Comparison of ENCODE assay signal across 20 cellular contexts in the genomic region with DNA sequence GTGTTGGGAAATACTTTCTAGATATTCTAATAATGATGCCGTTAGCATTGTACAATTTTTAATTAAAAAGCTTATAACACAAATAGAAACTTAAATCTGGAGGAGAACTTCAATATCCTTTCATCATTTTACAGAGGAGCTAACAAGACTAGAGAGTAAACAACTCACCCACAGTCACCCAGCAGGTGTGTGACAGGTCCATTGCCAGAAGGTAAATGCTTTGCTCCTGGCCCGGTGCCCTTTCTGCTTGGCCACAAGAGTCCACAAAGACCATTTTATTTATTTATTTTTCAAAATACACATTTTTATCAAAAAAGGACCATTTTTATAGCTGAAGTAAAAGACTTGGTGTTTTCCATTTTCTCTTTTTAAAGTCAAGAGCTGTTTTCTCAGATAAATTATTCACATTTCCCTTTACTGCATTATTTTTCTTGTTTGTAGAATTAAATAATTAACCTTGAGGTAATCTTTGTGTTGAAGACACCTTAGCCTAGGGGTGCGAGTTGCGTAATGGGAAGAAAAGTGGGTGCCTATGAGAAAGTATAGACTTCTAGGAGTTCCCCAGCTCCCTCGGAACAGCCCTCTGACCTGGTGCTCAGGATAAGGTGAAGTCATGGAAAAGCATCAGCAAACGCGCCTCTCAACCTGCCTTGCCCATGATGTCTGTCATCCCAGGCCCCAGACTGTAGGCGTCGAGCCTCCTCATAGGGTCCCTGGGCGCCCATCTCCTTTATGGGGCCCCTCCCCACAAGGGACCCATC. TPM values are rescaled to one million over a fixed set of nuclear protein-coding genes. Genes with fewer than 3 reads are reported as not detected.
DNase-seq lines count a peak whose midpoint lies in the region; ATAC-seq, FAIRE-seq and TF ChIP-seq lines count a peak whose summit lies in the region.
"Had no signal": no experiment of that assay in that cellular context is flagged by ENCODE, and none has a peak within 500 bp of the region (broad histone marks: within the 10 kb centered on the region; RNA-seq: fewer than 3 reads in every experiment).

No MANE protein-coding gene starts in this region.

- peaks cover 9% of the 10 kb centered on the region for H3K36me3 Mint-ChIP-seq in T-helper 17 cell (ENCODE audit: low read depth)
- peaks cover 8% of the 10 kb centered on the region for H3K36me3 Mint-ChIP-seq in T-helper 2 cell treated with Interferon-gamma antibody and Interleukin-4, amounts not matched to agents 5 μg/mL and 100 μg/mL, for 36 hours (ENCODE audit: low read depth)
- peaks cover 14% of the 10 kb centered on the region for H3K36me3 Mint-ChIP-seq in activated CD8-positive, alpha-beta T cell treated with anti-CD3 and anti-CD28 coated beads for 36 hours (ENCODE audit: low read depth)
- H3K36me3 Mint-ChIP-seq: stimulated activated effector memory CD8-positive, alpha-beta T cell treated with anti-CD3 and anti-CD28 coated beads, Interleukin-12 subunit alpha, Interleukin-12 subunit beta, amount 100 ng/mL, for 72 hours had no signal

- H3K9ac ChIP-seq in HepG2 (ENCODE audit: insufficient read depth, low read depth, low read length), result no peak overlapping the region
- H3K9ac ChIP-seq: BLaER1, parathyroid adenoma had no signal

- H3K4me2 ChIP-seq in HepG2 (ENCODE audit: low read depth, low read length), result no peak overlapping the region
- H3K4me2 ChIP-seq: BLaER1 had no signal

- CTCF ChIA-PET in HepG2 (lab: Yijun Ruan, JAX; ENCODE audit: low intra/inter-chr PET ratio, low total read pairs), result no interaction called here
- CTCF ChIA-PET in activated CD8-positive, alpha-beta T cell treated with anti-CD3 and anti-CD28 coated beads for 36 hours (lab: Charles Lee), result interaction anchor here (0.9 to 2.0 kb wide), 2 partner anchors 10 to 35 kb away, joined by 3 to 10 read pairs; no protein-coding TSS in a partner anchor

- H4K20me1 ChIP-seq in HepG2 (ENCODE audit: insufficient read depth, low read length), result no peaks in the 10 kb centered on the region
- H4K20me1 ChIP-seq: BLaER1 had no signal

- TF ChIP-seq POLR2A in right lobe of liver (IDR thresholded peaks at IDR 0.05), result no peak
- TF ChIP-seq POLR2A in HepG2 (IDR thresholded peaks at IDR 0.05; ENCODE audit: insufficient read depth in 1 of 2, low read depth in 2 of 2, low read length in 2 of 2), result no peak
- no peak for TF ChIP-seq POLR2A in transverse colon (IDR thresholded peaks at IDR 0.05)

- 64% methylated on average over 6 of the region's 10 CpGs for WGBS in right lobe of liver (ENCODE audit: insufficient coverage, low coverage, low lambda C conversion rate, missing lambda C conversion rate)
- 14% methylated on average over 10 of the region's 10 CpGs for WGBS in HepG2 (ENCODE audit: low lambda C conversion rate)
- 71 to 86% methylated on average over 7 to 10 of the region's 10 CpGs for WGBS in transverse colon (ENCODE audit: low coverage in 1 of 2), 2 donors
- WGBS in psoas muscle, 3 donors, result 89 to 90% (median 90%) methylated on average over 10 of the region's 10 CpGs

- H3K4me1 ChIP-seq in right lobe of liver (no peaks in the 10 kb centered on the region), HepG2 (ENCODE audit: insufficient read depth, low read length) (no peaks in the 10 kb centered on the region), transverse colon (no peaks in the 10 kb centered on the region), psoas muscle (no peaks in the 10 kb centered on the region)
- H3K4me1 ChIP-seq: BLaER1, parathyroid adenoma had no signal

- peak overlapping the region; percentile 39 for H3K27ac Mint-ChIP-seq in T-helper 17 cell
- H3K27ac Mint-ChIP-seq in T-helper 2 cell treated with Interferon-gamma antibody and Interleukin-4, amounts not matched to agents 5 μg/mL and 100 μg/mL, for 36 hours, result no peak overlapping the region
- no peak overlapping the region for H3K27ac Mint-ChIP-seq in activated CD8-positive, alpha-beta T cell treated with anti-CD3 and anti-CD28 coated beads for 36 hours
- H3K27ac Mint-ChIP-seq: activated T-helper 2 cell treated with anti-CD3 and anti-CD28 coated beads, Interferon-gamma antibody, Interleukin-2, Interleukin-4, amounts not matched to agents 10 μg/mL and 5 μg/mL and 100 μg/mL, durations not matched to agents 14 hours and 24 hours and 36 hours had no signal

- no TSS peak for BruUV-seq in HepG2 (replicated peaks; lab: Mats Ljungman, UMichigan)

- no peak overlapping the region for H3K4me3 Mint-ChIP-seq in T-helper 17 cell
- H3K4me3 Mint-ChIP-seq in T-helper 2 cell treated with Interferon-gamma antibody and Interleukin-4, amounts not matched to agents 5 μg/mL and 100 μg/mL, for 36 hours, result no peak overlapping the region
- H3K4me3 Mint-ChIP-seq in activated CD8-positive, alpha-beta T cell treated with anti-CD3 and anti-CD28 coated beads for 36 hours, result no peak overlapping the region
- H3K4me3 Mint-ChIP-seq: naive thymus-derived CD8-positive, alpha-beta T cell; stimulated activated effector memory CD8-positive, alpha-beta T cell treated with anti-CD3 and anti-CD28 coated beads, Interleukin-12 subunit alpha, Interleukin-12 subunit beta, amount 100 ng/mL, for 72 hours had no signal

- intact Hi-C loops in right lobe of liver (cut with DNase I) (no loop called here), HepG2 (cut with micrococcal nuclease; ENCODE audit: unreplicated experiment) (no loop called here), transverse colon (cut with DNase I; ENCODE audit: low total_unique reads) (loop anchor here (2.0 kb wide), 1 partner anchor 761 kb away; no protein-coding TSS in a partner anchor), psoas muscle (cut with DNase I) (no loop called here)
- intact Hi-C loops in activated CD8-positive, alpha-beta T cell treated with anti-CD3 and anti-CD28 coated beads for 36 hours (cut with micrococcal nuclease), result no loop called here

- no peaks in the 10 kb centered on the region for H3K27me3 Mint-ChIP-seq in T-helper 17 cell
- H3K27me3 Mint-ChIP-seq in T-helper 2 cell treated with Interferon-gamma antibody and Interleukin-4, amounts not matched to agents 5 μg/mL and 100 μg/mL, for 36 hours (ENCODE audit: low read depth), result no peaks in the 10 kb centered on the region
- H3K27me3 Mint-ChIP-seq in activated CD8-positive, alpha-beta T cell treated with anti-CD3 and anti-CD28 coated beads for 36 hours, result no peaks in the 10 kb centered on the region
- H3K27me3 Mint-ChIP-seq: naive thymus-derived CD8-positive, alpha-beta T cell had no signal

- TF ChIP-seq RAD21 in HepG2 (CRISPR knock-in tag; IDR thresholded peaks at IDR 0.05), result no peak

- FAIRE-seq in HepG2 (lab: Jason Lieb, UNC), result no peak
- FAIRE-seq: colon, GM19239, K562 had no signal

- peak in 3 of 4 donors; percentile 40 to 72 (median 59) for ATAC-seq in right lobe of liver
- ATAC-seq in HepG2, result no peak
- ATAC-seq in T-helper 17 cell, result no peak
- no peak for ATAC-seq in activated CD8-positive, alpha-beta T cell treated with anti-CD3 and anti-CD28 coated beads for 36 hours
- ATAC-seq in psoas muscle, result no peak
- ATAC-seq: K562; naive thymus-derived CD8-positive, alpha-beta T cell; stimulated activated effector memory CD8-positive, alpha-beta T cell treated with anti-CD3 and anti-CD28 coated beads, Interleukin-12 subunit alpha, Interleukin-12 subunit beta, amount 100 ng/mL, for 72 hours had no signal

- no peaks in the 10 kb centered on the region for H3K9me3 Mint-ChIP-seq in T-helper 2 cell treated with Interferon-gamma antibody and Interleukin-4, amounts not matched to agents 5 μg/mL and 100 μg/mL, for 36 hours
- H3K9me3 Mint-ChIP-seq in activated CD8-positive, alpha-beta T cell treated with anti-CD3 and anti-CD28 coated beads for 36 hours, result no peaks in the 10 kb centered on the region
- H3K9me3 Mint-ChIP-seq: activated T-helper 2 cell treated with anti-CD3 and anti-CD28 coated beads, Interferon-gamma antibody, Interleukin-2, Interleukin-4, amounts not matched to agents 10 μg/mL and 5 μg/mL and 100 μg/mL, durations not matched to agents 14 hours and 24 hours and 36 hours; naive thymus-derived CD8-positive, alpha-beta T cell; stimulated activated effector memory CD8-positive, alpha-beta T cell treated with anti-CD3 and anti-CD28 coated beads, Interleukin-12 subunit alpha, Interleukin-12 subunit beta, amount 100 ng/mL, for 72 hours had no signal

- H3K4me1 Mint-ChIP-seq in T-helper 17 cell, result peaks cover 20% of the 10 kb centered on the region
- H3K4me1 Mint-ChIP-seq in T-helper 2 cell treated with Interferon-gamma antibody and Interleukin-4, amounts not matched to agents 5 μg/mL and 100 μg/mL, for 36 hours (ENCODE audit: low read depth), result peaks cover 7% of the 10 kb centered on the region
- H3K4me1 Mint-ChIP-seq in activated CD8-positive, alpha-beta T cell treated with anti-CD3 and anti-CD28 coated beads for 36 hours (ENCODE audit: low read depth), result peaks cover 19% of the 10 kb centered on the region

- H3K36me3 ChIP-seq in right lobe of liver, result no peaks in the 10 kb centered on the region
- no peaks in the 10 kb centered on the region for H3K36me3 ChIP-seq in HepG2 (replicated peaks in 1 of 2; ENCODE audit: control insufficient read depth in 1 of 2, insufficient read depth in 2 of 2, low read length in 2 of 2)
- no peaks in the 10 kb centered on the region for H3K36me3 ChIP-seq in transverse colon
- no peaks in the 10 kb centered on the region for H3K36me3 ChIP-seq in psoas muscle (ENCODE audit: insufficient read depth in 1 of 2, low read depth in 1 of 2)
- H3K36me3 ChIP-seq: BLaER1, brain microvascular endothelial cell had no signal

- no peaks in the 10 kb centered on the region for H3K27me3 ChIP-seq in right lobe of liver
- peaks cover 0 to 15% of the 10 kb centered on the region in 2 experiments; a peak in 3 of 5 replicates for H3K27me3 ChIP-seq in HepG2 (ENCODE audit: control insufficient read depth in 1 of 2, insufficient read depth in 2 of 2, low read length in 2 of 2)
- no peaks in the 10 kb centered on the region for H3K27me3 ChIP-seq in transverse colon
- no peaks in the 10 kb centered on the region for H3K27me3 ChIP-seq in psoas muscle (ENCODE audit: insufficient read depth in 3 of 3, low read length in 2 of 3)
- H3K27me3 ChIP-seq: BLaER1, brain microvascular endothelial cell had no signal

- TF ChIP-seq EP300 in HepG2 (IDR thresholded peaks at IDR 0.05; ENCODE audit: low read depth in 2 of 2, low read length in 2 of 2) (no peak), HepG2 (CRISPR knock-in tag; IDR thresholded peaks at IDR 0.05; ENCODE audit: borderline replicate concordance) (no peak), transverse colon (IDR thresholded peaks at IDR 0.05; ENCODE audit: low read depth) (no peak)

- no peaks in the 10 kb centered on the region for H3K79me2 ChIP-seq in HepG2 (ENCODE audit: insufficient read depth, low read length)
- H3K79me2 ChIP-seq: parathyroid adenoma had no signal

- in situ Hi-C loops in HepG2 (cut with HindIII; ENCODE audit: extremely low pct_ligation_motif_present, low pct_unique_long_range_greater_than_20kb) (no loop called here), transverse colon (cut with MboI; ENCODE audit: low pct_ligation_motif_present in 1 of 4, low pct_unique_long_range_greater_than_20kb in 1 of 4, low sequenced_read_pairs in 3 of 4) (no loop called here)

- no peak overlapping the region for H2AFZ ChIP-seq in HepG2 (ENCODE audit: low read length)
- H2AFZ ChIP-seq: parathyroid adenoma had no signal

- POLR2A ChIA-PET in HepG2 (lab: Yijun Ruan, JAX), result no interaction called here
- POLR2A ChIA-PET in activated CD8-positive, alpha-beta T cell treated with anti-CD3 and anti-CD28 coated beads for 36 hours (lab: Charles Lee), result no interaction called here

- no peak for TF ChIP-seq CTCF in right lobe of liver (IDR thresholded peaks at IDR 0.05)
- TF ChIP-seq CTCF in HepG2 (CRISPR knock-in tag; IDR thresholded peaks at IDR 0.05), result no peak
- TF ChIP-seq CTCF in transverse colon (IDR thresholded peaks at IDR 0.05), result no peak
- TF ChIP-seq CTCF in activated CD8-positive, alpha-beta T cell treated with anti-CD3 and anti-CD28 coated beads for 36 hours (IDR thresholded peaks at IDR 0.05), result no peak
- TF ChIP-seq CTCF in psoas muscle (IDR thresholded peaks at IDR 0.05), result no peak

- H3K27ac ChIP-seq in right lobe of liver (no peak overlapping the region), HepG2 (ENCODE audit: extremely low read length, insufficient read depth, low read length) (no peak overlapping the region), transverse colon (no peak overlapping the region), psoas muscle (no peak overlapping the region)
- H3K27ac ChIP-seq: BLaER1, brain microvascular endothelial cell, parathyroid adenoma had no signal

- peak in 2 of 3 donors; percentile 39 to 55 for DNase-seq in right lobe of liver
- no peak for DNase-seq in HepG2 (ENCODE audit: low spot score)
- peak; percentile 32 to 75 for DNase-seq in NCI-H2081 (lab: John Stamatoyannopoulos, UW)
- no peak for DNase-seq in T-helper 17 cell
- peak; percentile 19 for DNase-seq in transverse colon
- DNase-seq in T-helper 2 cell treated with Interferon-gamma antibody and Interleukin-4, amounts not matched to agents 5 μg/mL and 100 μg/mL, for 36 hours (ENCODE audit: low spot score), result no peak
- DNase-seq in activated CD8-positive, alpha-beta T cell treated with anti-CD3 and anti-CD28 coated beads for 36 hours, result no peak
- no peak for DNase-seq in psoas muscle
- DNase-seq: brain microvascular endothelial cell; GF-D8; naive thymus-derived CD8-positive, alpha-beta T cell; NCI-H226; T1000 had no signal

- no peak overlapping the region for H3K4me3 ChIP-seq in right lobe of liver
- H3K4me3 ChIP-seq in HepG2 (replicated peaks in 1 of 3; ENCODE audit: insufficient read depth in 1 of 3, low read depth in 2 of 3, low read length in 3 of 3), result no peak overlapping the region
- no peak overlapping the region for H3K4me3 ChIP-seq in transverse colon
- H3K4me3 ChIP-seq in psoas muscle, result no peak overlapping the region
- H3K4me3 ChIP-seq: BLaER1, K562 had no signal

- no peaks in the 10 kb centered on the region for H3K9me3 ChIP-seq in right lobe of liver
- no peaks in the 10 kb centered on the region for H3K9me3 ChIP-seq in HepG2 (ENCODE audit: low read length)
- H3K9me3 ChIP-seq in T-helper 17 cell (ENCODE audit: control insufficient read depth, low read length, poor library complexity, severe bottlenecking), result no peaks in the 10 kb centered on the region
- no peaks in the 10 kb centered on the region for H3K9me3 ChIP-seq in transverse colon
- H3K9me3 ChIP-seq in psoas muscle, result no peaks in the 10 kb centered on the region
- H3K9me3 ChIP-seq: BLaER1 had no signal

RNA-seq across cellular contexts. Expression of gene AMIGO2, which starts 26.3 kb away (rescaled TPM):
- total RNA-seq in right lobe of liver (1 to 10 TPM in 5 of 6 experiments, under 1 TPM in 1; 0.88 to 4.3 (median 1.9) TPM), HepG2 (2016; rRNA removed; fragmentation: Illumina TruSeq; extraction: Trizol) (not detected in 2 replicates), T-helper 17 cell (1 to 10 TPM; 8.0 to 9.1 TPM), transverse colon (1 to 10 TPM; 4.5 to 6.7 (median 6.6) TPM), psoas muscle (1 to 10 TPM in 1 of 4 donors, under 1 TPM in 3; 0.48 to 1.1 (median 0.59) TPM)
- total RNA-seq in HepG2 (2016; cell fraction: cytosol; rRNA removed; fragmentation: Illumina TruSeq; extraction: Trizol; ENCODE audit: low read depth), result not detected in 2 replicates
- total RNA-seq in HepG2 (2016; cell fraction: insoluble cytoplasmic fraction; rRNA removed; fragmentation: Illumina TruSeq; extraction: Trizol), result not detected in 2 replicates
- total RNA-seq in HepG2 (2016; cell fraction: membrane; rRNA removed; fragmentation: Illumina TruSeq; extraction: Trizol), result not detected in 2 replicates
- not detected in 2 replicates for total RNA-seq in HepG2 (2016; cell fraction: nucleus; rRNA removed; fragmentation: Illumina TruSeq; extraction: Trizol)
- polyA plus RNA-seq in HepG2 (2011; rRNA removed) (0.03 TPM in 1 of 2 replicates, not detected in the other), psoas muscle (under 1 TPM; 0.63 to 0.77 (median 0.64) TPM)
- not detected in 2 replicates for polyA plus RNA-seq in HepG2 (2011; cell fraction: cytosol; rRNA removed)
- polyA plus RNA-seq in HepG2 (2011; cell fraction: nucleus; rRNA removed), result not detected in 2 replicates
- polyA plus RNA-seq in HepG2 (2012), result not detected in 2 replicates
- polyA plus RNA-seq in HepG2 (2016; cell fraction: cytosol; fragmentation: Illumina TruSeq; extraction: Trizol; ENCODE audit: low read depth), result not detected in 2 replicates
- polyA plus RNA-seq in HepG2 (2016; cell fraction: insoluble cytoplasmic fraction; fragmentation: Illumina TruSeq; extraction: Trizol; ENCODE audit: low read depth), result not detected in 2 replicates
- polyA plus RNA-seq in HepG2 (2016; cell fraction: membrane; fragmentation: Illumina TruSeq; extraction: Trizol; ENCODE audit: low read depth), result not detected in 2 replicates
- polyA plus RNA-seq in HepG2 (2016; cell fraction: nucleus; fragmentation: Illumina TruSeq; extraction: Trizol; ENCODE audit: insufficient read depth, low read depth), result not detected in 2 replicates
- polyA minus RNA-seq in HepG2 (2011; rRNA and poly(A)+ RNA removed; ENCODE audit: low replicate concordance), result 3.8 TPM in 1 of 2 replicates, not detected in the other
- polyA minus RNA-seq in HepG2 (2011; cell fraction: cytosol; rRNA and poly(A)+ RNA removed), result not detected in 2 replicates
- not detected in 2 replicates for polyA minus RNA-seq in HepG2 (2011; cell fraction: nucleus; rRNA and poly(A)+ RNA removed)
- 10 to 100 TPM; 12.1 to 12.5 TPM for total RNA-seq in activated CD8-positive, alpha-beta T cell treated with anti-CD3 and anti-CD28 coated beads for 36 hours

RNA-seq across cellular contexts. Expression of gene PCED1B, which starts 26.7 kb away (rescaled TPM):
- 1 to 10 TPM in 3 of 6 experiments, under 1 TPM in 3; 0.62 to 3.0 (median 1.1) TPM for total RNA-seq in right lobe of liver
- total RNA-seq in HepG2 (2016; rRNA removed; fragmentation: Illumina TruSeq; extraction: Trizol), result 0.10 and 0.11 TPM in 2 replicates
- total RNA-seq in HepG2 (2016; cell fraction: cytosol; rRNA removed; fragmentation: Illumina TruSeq; extraction: Trizol; ENCODE audit: low read depth), result not detected in 2 replicates
- total RNA-seq in HepG2 (2016; cell fraction: insoluble cytoplasmic fraction; rRNA removed; fragmentation: Illumina TruSeq; extraction: Trizol), result 0.17 and 0.18 TPM in 2 replicates
- 0.10 TPM in 1 of 2 replicates, not detected in the other for total RNA-seq in HepG2 (2016; cell fraction: membrane; rRNA removed; fragmentation: Illumina TruSeq; extraction: Trizol)
- not detected in 2 replicates for total RNA-seq in HepG2 (2016; cell fraction: nucleus; rRNA removed; fragmentation: Illumina TruSeq; extraction: Trizol)
- polyA plus RNA-seq in HepG2 (2011; rRNA removed), result 0.33 and 0.37 TPM in 2 replicates
- 0.20 and 0.28 TPM in 2 replicates for polyA plus RNA-seq in HepG2 (2011; cell fraction: cytosol; rRNA removed)
- 0.34 and 0.40 TPM in 2 replicates for polyA plus RNA-seq in HepG2 (2011; cell fraction: nucleus; rRNA removed)
- 0.25 and 0.32 TPM in 2 replicates for polyA plus RNA-seq in HepG2 (2012)
- not detected in 2 replicates for polyA plus RNA-seq in HepG2 (2016; cell fraction: cytosol; fragmentation: Illumina TruSeq; extraction: Trizol; ENCODE audit: low read depth)
- polyA plus RNA-seq in HepG2 (2016; cell fraction: insoluble cytoplasmic fraction; fragmentation: Illumina TruSeq; extraction: Trizol; ENCODE audit: low read depth), result 0.24 and 0.64 TPM in 2 replicates
- polyA plus RNA-seq in HepG2 (2016; cell fraction: membrane; fragmentation: Illumina TruSeq; extraction: Trizol; ENCODE audit: low read depth), result 0.24 TPM in 1 of 2 replicates, not detected in the other
- 0.41 and 0.80 TPM in 2 replicates for polyA plus RNA-seq in HepG2 (2016; cell fraction: nucleus; fragmentation: Illumina TruSeq; extraction: Trizol; ENCODE audit: insufficient read depth, low read depth)
- 0.20 and 0.70 TPM in 2 replicates for polyA minus RNA-seq in HepG2 (2011; rRNA and poly(A)+ RNA removed; ENCODE audit: low replicate concordance)
- not detected in 2 replicates for polyA minus RNA-seq in HepG2 (2011; cell fraction: cytosol; rRNA and poly(A)+ RNA removed)
- not detected in 2 replicates for polyA minus RNA-seq in HepG2 (2011; cell fraction: nucleus; rRNA and poly(A)+ RNA removed)
- total RNA-seq in T-helper 17 cell, result 10 to 100 TPM; 48.6 to 54.2 TPM
- total RNA-seq in transverse colon, result 10 to 100 TPM in 1 of 4 donors, 1 to 10 TPM in 2, not detected in 1; 2.7 to 52.0 (median 3.0) TPM
- total RNA-seq in activated CD8-positive, alpha-beta T cell treated with anti-CD3 and anti-CD28 coated beads for 36 hours, result 100 to 1,000 TPM; 117 to 119 TPM
- 1 to 10 TPM in 1 of 4 donors, under 1 TPM in 3; 0.19 to 1.2 (median 0.69) TPM for total RNA-seq in psoas muscle
- under 1 TPM; 0.18 to 0.38 (median 0.26) TPM for polyA plus RNA-seq in psoas muscle

Comparison
In these comparisons a context has a peak if more than half of its experiments do, and no peak if none do; other contexts are left out.
1. ATAC-seq: peak in right lobe of liver (3 of 4); none in HepG2 (single experiment), T-helper 17 cell (single experiment), activated CD8-positive, alpha-beta T cell treated with anti-CD3 and anti-CD28 coated beads for 36 hours (single experiment) and psoas muscle (0 of 4).
2. DNase-seq: peak in right lobe of liver (2 of 3), NCI-H2081 (2 of 2) and transverse colon (single experiment); none in HepG2 (single experiment), T-helper 17 cell (0 of 3), T-helper 2 cell treated with Interferon-gamma antibody and Interleukin-4, amounts not matched to agents 5 μg/mL and 100 μg/mL, for 36 hours (single experiment), activated CD8-positive, alpha-beta T cell treated with anti-CD3 and anti-CD28 coated beads for 36 hours (single experiment) and psoas muscle (0 of 2).